ENCODE assay signal across 1 cellular context in the genomic region with DNA sequence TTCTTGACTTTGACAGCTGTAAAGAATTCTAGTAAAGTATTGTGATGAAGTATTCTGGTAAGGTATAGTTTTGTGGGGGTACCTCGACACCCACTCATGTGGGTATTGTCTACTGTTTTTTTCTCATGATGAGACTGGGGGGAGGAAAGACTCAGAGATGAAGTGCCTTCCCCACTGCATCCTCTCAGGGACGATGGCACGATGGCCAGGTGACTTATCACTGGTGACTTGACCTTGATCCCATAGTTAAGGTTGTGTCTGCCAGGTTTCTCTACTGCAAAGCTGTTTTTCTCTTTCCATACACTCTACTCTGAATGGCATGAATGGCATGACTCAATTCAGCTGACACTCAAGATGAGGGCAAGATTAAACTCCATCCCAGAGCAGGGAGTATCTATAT.
TF ChIP-seq lines count a peak whose summit lies in the region.

No MANE protein-coding gene starts in this region.

TF ChIP-seq in IMR-90, 13 proteins besides CTCF, POLR2A, EP300 and RAD21 (continued from another document):
- TF ChIP-seq, protein P1, sequence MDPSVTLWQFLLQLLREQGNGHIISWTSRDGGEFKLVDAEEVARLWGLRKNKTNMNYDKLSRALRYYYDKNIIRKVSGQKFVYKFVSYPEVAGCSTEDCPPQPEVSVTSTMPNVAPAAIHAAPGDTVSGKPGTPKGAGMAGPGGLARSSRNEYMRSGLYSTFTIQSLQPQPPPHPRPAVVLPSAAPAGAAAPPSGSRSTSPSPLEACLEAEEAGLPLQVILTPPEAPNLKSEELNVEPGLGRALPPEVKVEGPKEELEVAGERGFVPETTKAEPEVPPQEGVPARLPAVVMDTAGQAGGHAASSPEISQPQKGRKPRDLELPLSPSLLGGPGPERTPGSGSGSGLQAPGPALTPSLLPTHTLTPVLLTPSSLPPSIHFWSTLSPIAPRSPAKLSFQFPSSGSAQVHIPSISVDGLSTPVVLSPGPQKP (IDR thresholded peaks at IDR 0.05; ENCODE audit: borderline replicate concordance, low read depth, low read length), result no peak
- TF ChIP-seq RFX5 (IDR thresholded peaks at IDR 0.05; ENCODE audit: low read depth, low read length) (no peak), MAZ (IDR thresholded peaks at IDR 0.05; ENCODE audit: borderline replicate concordance, low read depth, low read length) (no peak), MXI1 (IDR thresholded peaks at IDR 0.05; ENCODE audit: borderline replicate concordance, low read depth, low read length) (no peak)
- TF ChIP-seq, protein P2, sequence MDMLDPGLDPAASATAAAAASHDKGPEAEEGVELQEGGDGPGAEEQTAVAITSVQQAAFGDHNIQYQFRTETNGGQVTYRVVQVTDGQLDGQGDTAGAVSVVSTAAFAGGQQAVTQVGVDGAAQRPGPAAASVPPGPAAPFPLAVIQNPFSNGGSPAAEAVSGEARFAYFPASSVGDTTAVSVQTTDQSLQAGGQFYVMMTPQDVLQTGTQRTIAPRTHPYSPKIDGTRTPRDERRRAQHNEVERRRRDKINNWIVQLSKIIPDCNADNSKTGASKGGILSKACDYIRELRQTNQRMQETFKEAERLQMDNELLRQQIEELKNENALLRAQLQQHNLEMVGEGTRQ (IDR thresholded peaks at IDR 0.05; ENCODE audit: low read depth, low read length), result no peak
